ENCODE assay signal across 8 cellular contexts in genomic region chr6:148972481-148972880, GRCh38.
DNase-seq lines count a peak whose midpoint lies in the region; ATAC-seq and TF ChIP-seq lines count a peak whose summit lies in the region.

No MANE protein-coding gene starts in this region.

- peaks cover 13% of the 10 kb centered on the region for H3K36me3 Mint-ChIP-seq in WTC11
- no peaks in the 10 kb centered on the region for H3K36me3 Mint-ChIP-seq in effector memory CD8-positive, alpha-beta T cell (ENCODE audit: insufficient read depth)

- no peaks in the 10 kb centered on the region for H3K36me3 ChIP-seq in smooth muscle cell (ENCODE audit: low read depth)
- H3K36me3 ChIP-seq in MG63: no peaks in the 10 kb centered on the region

- no peaks in the 10 kb centered on the region for H3K27me3 Mint-ChIP-seq in WTC11 (ENCODE audit: low read depth)
- no peaks in the 10 kb centered on the region for H3K27me3 Mint-ChIP-seq in effector memory CD8-positive, alpha-beta T cell

- no peaks in the 10 kb centered on the region for H3K9me3 ChIP-seq in smooth muscle cell (replicated peaks; ENCODE audit: low read depth)
- H3K9me3 ChIP-seq in MG63: no peaks in the 10 kb centered on the region

- intact Hi-C loops in sciatic nerve (cut with DNase I): no loop called here

- H3K79me2 ChIP-seq in smooth muscle cell (ENCODE audit: low read depth): no peaks in the 10 kb centered on the region

- no peak for TF ChIP-seq CTCF in WTC11 (IDR thresholded peaks at IDR 0.05)
- no peak for TF ChIP-seq CTCF in smooth muscle cell (IDR thresholded peaks at IDR 0.05; ENCODE audit: borderline replicate concordance, insufficient read depth, poor library complexity, severe bottlenecking)

- no peaks in the 10 kb centered on the region for H3K27me3 ChIP-seq in smooth muscle cell (ENCODE audit: low read depth)
- H3K27me3 ChIP-seq in MG63: no peaks in the 10 kb centered on the region

- peak overlapping the region; percentile 88 for H3K27ac Mint-ChIP-seq in WTC11
- peak overlapping the region in 1 of 2 donors; percentile 42 for H3K27ac Mint-ChIP-seq in effector memory CD8-positive, alpha-beta T cell

- no peak overlapping the region for H2AFZ ChIP-seq in smooth muscle cell (ENCODE audit: low read depth)

- peaks cover 73% of the 10 kb centered on the region for H3K4me1 Mint-ChIP-seq in WTC11
- peaks cover 6 to 10% of the 10 kb centered on the region in 2 donors for H3K4me1 Mint-ChIP-seq in effector memory CD8-positive, alpha-beta T cell (ENCODE audit: low read depth in 2 of 2)

- DNase-seq in NCI-H2227 (lab: John Stamatoyannopoulos, UW; ENCODE audit: unreplicated experiment): peak; percentile 46
- no peak for DNase-seq in NCI-H2227 treated with DMSO at 0.1 percent for 48 hours (lab: John Stamatoyannopoulos, UW)
- peak; percentile 78 for DNase-seq in LHCN-M2 (ENCODE audit: low read depth)
- DNase-seq in WTC11 (ENCODE audit: low spot score): peak; percentile 95
- peak; percentile 8 to 17 (median 12) for DNase-seq in effector memory CD8-positive, alpha-beta T cell
- DNase-seq in sciatic nerve (ENCODE audit: low spot score): peak; percentile 66
- DNase-seq in smooth muscle cell (lab: John Stamatoyannopoulos, UW; ENCODE audit: unreplicated experiment): no peak
- no peak for DNase-seq in MG63

- H3K27ac ChIP-seq in smooth muscle cell (ENCODE audit: low read depth): no peak overlapping the region

- POLR2A ChIA-PET in WTC11 (lab: Charles Lee): interaction anchor here (0.6 kb wide), 1 partner anchor 18 kb away, joined by 3 read pairs; no protein-coding TSS in a partner anchor

- peak; percentile 93 for ATAC-seq in WTC11
- peak; percentile 88 for ATAC-seq in effector memory CD8-positive, alpha-beta T cell (replicated peaks)
- peak; percentile 57 for ATAC-seq in sciatic nerve

- WGBS in smooth muscle cell (ENCODE audit: low lambda C conversion rate): 39% methylated on average over 15 of the region's 15 CpGs

- CTCF ChIA-PET in WTC11 (lab: Charles Lee): interaction anchor here (0.6 to 7.7 kb wide), 9 partner anchors 17 to 830 kb away, joined by 3 to 40 read pairs (median 4); no protein-coding TSS in a partner anchor

- H3K4me3 Mint-ChIP-seq in WTC11: peak overlapping the region; percentile 1; the same call in 1 of the 2 replicates
- peak overlapping the region in 1 of 2 donors; percentile 31 for H3K4me3 Mint-ChIP-seq in effector memory CD8-positive, alpha-beta T cell

- no peaks in the 10 kb centered on the region for H3F3A ChIP-seq in smooth muscle cell (ENCODE audit: low read depth)

- no peak overlapping the region for H3K4me3 ChIP-seq in smooth muscle cell
- no peak overlapping the region for H3K4me3 ChIP-seq in MG63

- no peak overlapping the region for H3K9ac ChIP-seq in smooth muscle cell (ENCODE audit: low read depth)

- H3K4me2 ChIP-seq in smooth muscle cell: no peak overlapping the region

- H3K9me3 Mint-ChIP-seq in WTC11: no peaks in the 10 kb centered on the region
- H3K9me3 Mint-ChIP-seq in effector memory CD8-positive, alpha-beta T cell: no peaks in the 10 kb centered on the region

- H3K4me1 ChIP-seq in smooth muscle cell (ENCODE audit: low read depth): peaks cover 37% of the 10 kb centered on the region

- no peaks in the 10 kb centered on the region for H4K20me1 ChIP-seq in smooth muscle cell (ENCODE audit: low read depth)

TF ChIP-seq in WTC11, 78 proteins besides CTCF, POLR2A, EP300 and RAD21 (continues in another document):
- no peak for TF ChIP-seq ESRRA (CRISPR knock-in tag; IDR thresholded peaks at IDR 0.05; ENCODE audit: borderline replicate concordance)
- TF ChIP-seq NFE2L1 (CRISPR knock-in tag; IDR thresholded peaks at IDR 0.05): peak; percentile 89
- no peak for TF ChIP-seq SMAD4 (CRISPR knock-in tag; IDR thresholded peaks at IDR 0.05)
- TF ChIP-seq GRHL2 (CRISPR knock-in tag; IDR thresholded peaks at IDR 0.05; ENCODE audit: insufficient replicate concordance, severe bottlenecking): no peak
- TF ChIP-seq TEAD1 (CRISPR knock-in tag; IDR thresholded peaks at IDR 0.05): peak; percentile 50; the same call in 1 of the 2 replicates
- peak; percentile 87; the same call in 1 of the 2 replicates for TF ChIP-seq MAX (CRISPR knock-in tag; IDR thresholded peaks at IDR 0.05)
- no peak for TF ChIP-seq ERG (CRISPR knock-in tag; IDR thresholded peaks at IDR 0.05)
- TF ChIP-seq JUN (CRISPR knock-in tag; IDR thresholded peaks at IDR 0.05): no peak
- no peak for TF ChIP-seq PREB (CRISPR knock-in tag; IDR thresholded peaks at IDR 0.05; ENCODE audit: borderline replicate concordance)
- TF ChIP-seq SP1 (CRISPR knock-in tag; conservative IDR thresholded peaks at IDR 0.05): peak; percentile 80
- no peak; the same call in none of the 2 replicates for TF ChIP-seq ZBTB43 (CRISPR knock-in tag; IDR thresholded peaks at IDR 0.05)
- TF ChIP-seq CDX4 (CRISPR knock-in tag; IDR thresholded peaks at IDR 0.05; ENCODE audit: borderline replicate concordance): no peak
- no peak for TF ChIP-seq ELF4 (CRISPR knock-in tag; IDR thresholded peaks at IDR 0.05; ENCODE audit: low read depth)
- TF ChIP-seq NFATC4 (CRISPR knock-in tag; IDR thresholded peaks at IDR 0.05): no peak
- TF ChIP-seq ATF6 (CRISPR knock-in tag; IDR thresholded peaks at IDR 0.05): no peak
- 0 out of 2 replicates have a peak, but pooled peaks have one; percentile 27 for TF ChIP-seq ZNF121 (CRISPR knock-in tag; IDR thresholded peaks at IDR 0.05)
- peak; percentile 70; the same call in 1 of the 2 replicates for TF ChIP-seq FOXP1 (CRISPR knock-in tag; IDR thresholded peaks at IDR 0.05; ENCODE audit: borderline replicate concordance)
- TF ChIP-seq MLX (CRISPR knock-in tag; IDR thresholded peaks at IDR 0.05): no peak
- TF ChIP-seq EMX1 (CRISPR knock-in tag; IDR thresholded peaks at IDR 0.05): no peak

Comparison
In these comparisons a context has a peak if more than half of its experiments do, and no peak if none do; other contexts are left out.
1. DNase-seq: peak in NCI-H2227 (single experiment), LHCN-M2 (single experiment), WTC11 (single experiment), effector memory CD8-positive, alpha-beta T cell (3 of 3) and sciatic nerve (single experiment); none in NCI-H2227 treated with DMSO at 0.1 percent for 48 hours (single experiment), smooth muscle cell (single experiment) and MG63 (single experiment).
2. Peak in every context shown above with its lines, with median percentiles within 50 percentile points of each other: ATAC-seq.